ENCODE assay signal across 1 cellular context in genomic region chr2:110677530-110678456, GRCh38.
TF ChIP-seq lines count a peak whose summit lies in the region.

Gene BUB1 (minus strand): TSS chr2:110678063. CDS start chr2:110677995, 68 bp downstream.

TF ChIP-seq in HepG2, 621 proteins besides CTCF, POLR2A, EP300 and RAD21 (continued from another document and continues in another):
- TF ChIP-seq ZNF639 (CRISPR knock-in tag; conservative IDR thresholded peaks at IDR 0.05) (peak; percentile 93), ZIK1 (CRISPR knock-in tag; IDR thresholded peaks at IDR 0.05; ENCODE audit: borderline replicate concordance, low read depth) (no peak), ZNF468 (CRISPR knock-in tag; IDR thresholded peaks at IDR 0.05) (no peak), GABPB1 (CRISPR knock-in tag; IDR thresholded peaks at IDR 0.05) (peak; percentile 91), ZNF30 (CRISPR knock-in tag; IDR thresholded peaks at IDR 0.05) (no peak), SNAI1 (CRISPR knock-in tag; IDR thresholded peaks at IDR 0.05; ENCODE audit: borderline replicate concordance) (peak; percentile 74; the same call in 1 of the 2 replicates), ZNF570 (CRISPR knock-in tag; IDR thresholded peaks at IDR 0.05; ENCODE audit: borderline replicate concordance) (no peak), ZNF143 (CRISPR knock-in tag; IDR thresholded peaks at IDR 0.05) (0 out of 2 replicates have a peak, but pooled peaks have one; percentile 42), FLYWCH1 (CRISPR knock-in tag; IDR thresholded peaks at IDR 0.05) (peak; percentile 58; the same call in 1 of the 2 replicates), PBX3 (CRISPR knock-in tag; IDR thresholded peaks at IDR 0.05; ENCODE audit: borderline replicate concordance) (no peak), ATF5 (CRISPR knock-in tag; IDR thresholded peaks at IDR 0.05; ENCODE audit: low read depth) (no peak), SALL1 (CRISPR knock-in tag; IDR thresholded peaks at IDR 0.05) (peak; percentile 48; the same call in 1 of the 2 replicates), ZNF230 (CRISPR knock-in tag; IDR thresholded peaks at IDR 0.05) (no peak; the same call in 1 of the 2 replicates), CCDC6 (CRISPR knock-in tag; IDR thresholded peaks at IDR 0.05) (peak; percentile 40; the same call in 1 of the 2 replicates), SCMH1 (CRISPR knock-in tag; IDR thresholded peaks at IDR 0.05; ENCODE audit: borderline replicate concordance) (no peak), KAT2B (IDR thresholded peaks at IDR 0.05; ENCODE audit: borderline replicate concordance, low read depth, low read length) (no peak), MAF1 (CRISPR knock-in tag; IDR thresholded peaks at IDR 0.05; ENCODE audit: borderline replicate concordance) (no peak), TFAP4 (IDR thresholded peaks at IDR 0.05; ENCODE audit: borderline replicate concordance, low read depth) (no peak), HDAC1 (CRISPR knock-in tag; IDR thresholded peaks at IDR 0.05) (peak; percentile 100), SOX6 (IDR thresholded peaks at IDR 0.05) (no peak), SOX6 (CRISPR knock-in tag; IDR thresholded peaks at IDR 0.05) (peak; percentile 52; the same call in 1 of the 2 replicates), SNAPC2 (CRISPR knock-in tag; IDR thresholded peaks at IDR 0.05) (peak; percentile 76), IRX3 (CRISPR knock-in tag; IDR thresholded peaks at IDR 0.05; ENCODE audit: borderline replicate concordance, low read depth) (no peak; the same call in none of the 2 replicates), ZNF720 (CRISPR knock-in tag; IDR thresholded peaks at IDR 0.05) (no peak), ZNF878 (CRISPR knock-in tag; IDR thresholded peaks at IDR 0.05) (peak; percentile 82), PAXIP1 (CRISPR knock-in tag; conservative IDR thresholded peaks at IDR 0.05) (no peak; the same call in 1 of the 2 replicates), LCORL (IDR thresholded peaks at IDR 0.05) (no peak), LCORL (CRISPR knock-in tag; IDR thresholded peaks at IDR 0.05) (peak; percentile 63; the same call in 1 of the 2 replicates), ZNF207 (IDR thresholded peaks at IDR 0.05; ENCODE audit: borderline replicate concordance) (no peak), PLSCR1 (CRISPR knock-in tag; IDR thresholded peaks at IDR 0.05; ENCODE audit: borderline replicate concordance) (no peak), U2AF1 (optimal IDR thresholded peaks at IDR 0.05; ENCODE audit: low read depth, low read length) (no peak), RORA (CRISPR knock-in tag; IDR thresholded peaks at IDR 0.05) (no peak), DBP (CRISPR knock-in tag; IDR thresholded peaks at IDR 0.05; ENCODE audit: not compliant biosample characterization) (no peak), TEAD3 (CRISPR knock-in tag; optimal IDR thresholded peaks at IDR 0.05; ENCODE audit: borderline replicate concordance) (no peak), ZNF362 (CRISPR knock-in tag; IDR thresholded peaks at IDR 0.05; ENCODE audit: borderline replicate concordance) (no peak), DR1 (CRISPR knock-in tag; IDR thresholded peaks at IDR 0.05) (peak; percentile 78), CENPBD1 (CRISPR knock-in tag; IDR thresholded peaks at IDR 0.05; ENCODE audit: borderline replicate concordance, low read depth) (no peak), CHD2 (IDR thresholded peaks at IDR 0.05; ENCODE audit: low read depth, low read length) (peak; percentile 68), ZBTB4 (CRISPR knock-in tag; IDR thresholded peaks at IDR 0.05; ENCODE audit: borderline replicate concordance) (0 out of 2 replicates have a peak, but pooled peaks have one; percentile 68), CERS6 (CRISPR knock-in tag; IDR thresholded peaks at IDR 0.05) (no peak), SMYD3 (CRISPR knock-in tag; IDR thresholded peaks at IDR 0.05) (no peak; the same call in 1 of the 2 replicates), NFYB (CRISPR knock-in tag; IDR thresholded peaks at IDR 0.05) (peak; percentile 97), NFRKB (IDR thresholded peaks at IDR 0.05) (no peak), ZNF788 (CRISPR knock-in tag; IDR thresholded peaks at IDR 0.05; ENCODE audit: borderline replicate concordance) (no peak; the same call in 1 of the 2 replicates), GLI4 (CRISPR knock-in tag; IDR thresholded peaks at IDR 0.05; ENCODE audit: borderline replicate concordance) (0 out of 2 replicates have a peak, but pooled peaks have one; percentile 70), HMGA1 (CRISPR knock-in tag; conservative IDR thresholded peaks at IDR 0.05) (no peak), GMEB2 (CRISPR knock-in tag; IDR thresholded peaks at IDR 0.05; ENCODE audit: low read depth) (no peak), DNMT1 (CRISPR knock-in tag; IDR thresholded peaks at IDR 0.05) (no peak)
